8 cellular contexts compared by ENCODE assay signal in genomic region chr3:58047806-58048205, GRCh38. TPM values are rescaled to one million over a fixed set of nuclear protein-coding genes. Genes with fewer than 3 reads are reported as not detected.
DNase-seq lines count a peak whose midpoint lies in the region; ATAC-seq, FAIRE-seq and TF ChIP-seq lines count a peak whose summit lies in the region.

No MANE protein-coding gene starts in this region.

- TF ChIP-seq EP300 in stomach (IDR thresholded peaks at IDR 0.05) (no peak), ovary (IDR thresholded peaks at IDR 0.05) (no peak)

- H3K27me3 Mint-ChIP-seq in GM23338 (ENCODE audit: insufficient read depth, low read depth, poor library complexity): peaks cover 19% of the 10 kb centered on the region

- FAIRE-seq in GM12891 (lab: Jason Lieb, UNC): no peak

- H3K36me3 ChIP-seq in GM23338 (ENCODE audit: insufficient read depth) (no peaks in the 10 kb centered on the region), adipocyte (ENCODE audit: control insufficient read depth, insufficient read depth, low read length, severe bottlenecking) (no peaks in the 10 kb centered on the region), iPS-20b (ENCODE audit: insufficient read depth, low read depth, low read length) (no peaks in the 10 kb centered on the region), stomach (no peaks in the 10 kb centered on the region), ovary (no peaks in the 10 kb centered on the region)

- TF ChIP-seq CTCF in GM23338 (conservative IDR thresholded peaks at IDR 0.05; ENCODE audit: low read depth in 2 of 2): no peak
- TF ChIP-seq CTCF in stomach (IDR thresholded peaks at IDR 0.05): no peak
- no peak for TF ChIP-seq CTCF in ovary (IDR thresholded peaks at IDR 0.05)

- peaks cover 3% of the 10 kb centered on the region; the same call in 1 of the 2 replicates for H4K20me1 ChIP-seq in GM23338 (replicated peaks; ENCODE audit: insufficient read depth)

- H3K9ac ChIP-seq in adipocyte (ENCODE audit: low read length) (no peak overlapping the region), iPS-20b (ENCODE audit: low read depth, low read length) (no peak overlapping the region; the same call in 1 of the 2 replicates)

- H3K9me3 Mint-ChIP-seq in GM23338: no peaks in the 10 kb centered on the region

- intact Hi-C loops in stomach (cut with DNase I; ENCODE audit: low total_unique reads): no loop called here
- intact Hi-C loops in ovary (cut with DNase I): no loop called here

- peaks cover 67% of the 10 kb centered on the region for H3K4me1 Mint-ChIP-seq in GM23338

- no peak overlapping the region for H2AFZ ChIP-seq in GM23338

- peak overlapping the region; percentile 95; the same call in 1 of the 2 replicates for H3K27ac Mint-ChIP-seq in GM23338

- peaks cover 97% of the 10 kb centered on the region for H3K79me2 ChIP-seq in GM23338 (replicated peaks; ENCODE audit: insufficient read depth)

- H3K4me2 ChIP-seq in GM23338: no peak overlapping the region; the same call in 1 of the 2 replicates

- peaks cover 53% of the 10 kb centered on the region for H3K4me1 ChIP-seq in GM23338 (ENCODE audit: insufficient read depth)
- peaks cover 76% of the 10 kb centered on the region for H3K4me1 ChIP-seq in adipocyte (ENCODE audit: control insufficient read depth, insufficient read depth, low read length)
- H3K4me1 ChIP-seq in iPS-20b (ENCODE audit: insufficient read depth, low read length): peaks cover 57% of the 10 kb centered on the region
- peaks cover 52 to 89% (median 76%) of the 10 kb centered on the region in 4 donors for H3K4me1 ChIP-seq in stomach
- H3K4me1 ChIP-seq in ovary (ENCODE audit: insufficient read depth): peaks cover 12% of the 10 kb centered on the region

- H3F3A ChIP-seq in GM23338 (replicated peaks; ENCODE audit: low read depth): no peaks in the 10 kb centered on the region; the same call in 1 of the 2 replicates

- DNase-seq in GM23338 (ENCODE audit: low spot score) (no peak), adipocyte (ENCODE audit: low read depth) (peak; percentile 86), stomach (no peak), NOMO-1 treated with DMSO at 0.1 percent for 48 hours (lab: John Stamatoyannopoulos, UW; ENCODE audit: unreplicated experiment) (no peak), GM12891 (ENCODE audit: insufficient read length, low spot score) (no peak), ovary (no peak), pons (ENCODE audit: low spot score) (no peak)

- no peak for ATAC-seq in GM23338

- 78 to 92% (median 84%) methylated on average over 5 of the region's 5 CpGs for WGBS in stomach, 5 donors
- 81 to 94% (median 85%) methylated on average over 5 of the region's 5 CpGs for WGBS in ovary, 3 donors

- no peak overlapping the region for H3K4me3 ChIP-seq in GM23338
- no peak overlapping the region for H3K4me3 ChIP-seq in adipocyte (ENCODE audit: low read length)
- no peak overlapping the region for H3K4me3 ChIP-seq in iPS-20b (ENCODE audit: low read length)
- H3K4me3 ChIP-seq in stomach: no peak overlapping the region
- no peak overlapping the region for H3K4me3 ChIP-seq in ovary

- H3K9me3 ChIP-seq in adipocyte (ENCODE audit: control insufficient read depth, low read length) (no peaks in the 10 kb centered on the region), iPS-20b (ENCODE audit: insufficient read depth, low read depth, low read length) (no peaks in the 10 kb centered on the region), stomach (no peaks in the 10 kb centered on the region), ovary (no peaks in the 10 kb centered on the region)

- H3K9me2 ChIP-seq in GM23338 (ENCODE audit: insufficient read depth): no peaks in the 10 kb centered on the region

- TF ChIP-seq POLR2A in stomach (IDR thresholded peaks at IDR 0.05) (no peak), GM12891 (IDR thresholded peaks at IDR 0.05; ENCODE audit: low read depth, low read length) (no peak), ovary (IDR thresholded peaks at IDR 0.05) (no peak)

- no peak overlapping the region; the same call in 2 of the 3 replicates for H3K4me3 Mint-ChIP-seq in GM23338

- H3K27me3 ChIP-seq in GM23338 (ENCODE audit: insufficient read depth) (no peaks in the 10 kb centered on the region), adipocyte (replicated peaks; ENCODE audit: control insufficient read depth, insufficient read depth, low read length) (no peaks in the 10 kb centered on the region), iPS-20b (ENCODE audit: insufficient read depth, low read length) (no peaks in the 10 kb centered on the region), stomach (no peaks in the 10 kb centered on the region), ovary (no peaks in the 10 kb centered on the region)

- peak overlapping the region; percentile 88 for H3K27ac ChIP-seq in GM23338 (ENCODE audit: low read depth)
- H3K27ac ChIP-seq in iPS-20b (ENCODE audit: low read length): peak overlapping the region; percentile 36
- peak overlapping the region in 4 of 5 donors; percentile 81 to 84 (median 82) for H3K27ac ChIP-seq in stomach
- no peak overlapping the region for H3K27ac ChIP-seq in ovary

- no peaks in the 10 kb centered on the region for H3K36me3 Mint-ChIP-seq in GM23338 (ENCODE audit: low read depth)

TF ChIP-seq in GM23338, 12 proteins besides CTCF, POLR2A, EP300 and RAD21 (continues in another document):
- no peak for TF ChIP-seq POLR2AphosphoS5 (IDR thresholded peaks at IDR 0.05; ENCODE audit: low read depth)
- TF ChIP-seq ZNF331 (CRISPR knock-in tag; IDR thresholded peaks at IDR 0.05; ENCODE audit: low read depth): no peak
- no peak for TF ChIP-seq ZNF114 (CRISPR knock-in tag; IDR thresholded peaks at IDR 0.05)
- no peak for TF ChIP-seq REST (IDR thresholded peaks at IDR 0.05; ENCODE audit: unreplicated experiment)
- no peak for TF ChIP-seq EZH2phosphoT487 (IDR thresholded peaks at IDR 0.05; ENCODE audit: unreplicated experiment)
- no peak for TF ChIP-seq CREB1 (CRISPR knock-in tag; IDR thresholded peaks at IDR 0.05; ENCODE audit: low read depth)

TF ChIP-seq in GM12891, 5 proteins besides CTCF, POLR2A, EP300 and RAD21:
- TF ChIP-seq TAF1 (IDR thresholded peaks at IDR 0.05; ENCODE audit: low read depth, low read length) (no peak), SPI1 (IDR thresholded peaks at IDR 0.05; ENCODE audit: low read depth, low read length) (no peak), PAX5 (IDR thresholded peaks at IDR 0.05; ENCODE audit: insufficient read depth, low read length, severe bottlenecking) (no peak), POLR2AphosphoS5 (IDR thresholded peaks at IDR 0.05; ENCODE audit: low read depth, low read length) (no peak), POU2F2 (IDR thresholded peaks at IDR 0.05; ENCODE audit: low read depth, low read length) (no peak)

RNA-seq across cellular contexts. Expression of gene FLNB, which starts 39.6 kb away (rescaled TPM):
- 155 and 179 TPM in 2 replicates for total RNA-seq in GM23338 (2014; rRNA removed; shearing (Covaris generic))
- 36.5 and 39.7 TPM in 2 replicates for polyA plus RNA-seq in GM23338 (2016; fragmentation: Nextera tagmentation; extraction: Ambion mirVana)
- 100 to 1,000 TPM in 3 of 5 donors, 10 to 100 TPM in 2; 51.3 to 204 (median 112) TPM for total RNA-seq in stomach
- polyA plus RNA-seq in stomach: 10 to 100 TPM; 38.2 to 76.2 (median 45.1) TPM
- polyA plus RNA-seq in GM12891 (2012; ENCODE audit: low read depth, missing spikeins): 23.1 TPM
- total RNA-seq in ovary: 100 to 1,000 TPM in 5 of 7 donors, 10 to 100 TPM in 2; 51.9 to 141 (median 126) TPM
- 100 to 1,000 TPM in 1 of 2 donors, 10 to 100 TPM in 1; 78.6 to 190 TPM for polyA plus RNA-seq in ovary

Comparison
In these comparisons a context has a peak if more than half of its experiments do, and no peak if none do; other contexts are left out.
1. H3K27ac ChIP-seq: peak in GM23338 (single experiment), iPS-20b (single experiment) and stomach (4 of 5); none in ovary (0 of 2).